In the genomic region with DNA sequence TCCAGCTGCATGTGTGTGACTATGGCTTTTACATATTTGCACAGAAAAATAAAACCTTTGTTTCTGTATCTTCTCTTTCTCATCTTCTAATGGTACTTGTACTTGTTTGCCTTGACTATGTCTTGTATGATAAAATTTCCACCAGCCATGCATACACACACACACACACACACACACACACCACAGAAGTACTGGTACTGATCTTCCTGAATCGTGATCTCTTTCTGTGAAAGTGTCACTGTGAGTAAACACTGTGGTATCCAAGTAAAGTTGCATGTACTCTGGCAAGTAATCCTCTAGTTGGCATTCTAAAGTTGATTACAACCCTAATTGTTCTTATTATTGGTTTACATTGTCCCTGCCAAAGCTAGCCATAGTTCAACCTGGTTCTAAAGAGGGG, we compare ENCODE assay signal across 26 cellular contexts.
DNase-seq lines count a peak whose midpoint lies in the region; ATAC-seq and TF ChIP-seq lines count a peak whose summit lies in the region.
"Had no signal": no experiment of that assay in that cellular context is flagged by ENCODE, and none has a peak within 500 bp of the region (broad histone marks: within the 10 kb centered on the region; RNA-seq: fewer than 3 reads in every experiment).

No MANE protein-coding gene starts in this region.

- H3K27me3 Mint-ChIP-seq in endodermal cell (ENCODE audit: insufficient read depth): no peaks in the 10 kb centered on the region

- TF ChIP-seq POLR2A in spleen (IDR thresholded peaks at IDR 0.05): no peak

- H3K4me1 ChIP-seq in endodermal cell (ENCODE audit: control insufficient read depth, insufficient read depth, low read length) (peaks cover 11% of the 10 kb centered on the region), psoas muscle (no peaks in the 10 kb centered on the region), spleen (no peaks in the 10 kb centered on the region)
- H3K4me1 ChIP-seq: left lung had no signal

- no peaks in the 10 kb centered on the region for H3K36me3 ChIP-seq in endodermal cell (ENCODE audit: control insufficient read depth, insufficient read depth, low read length)
- H3K36me3 ChIP-seq in psoas muscle (ENCODE audit: insufficient read depth in 1 of 2, low read depth in 1 of 2): no peaks in the 10 kb centered on the region
- H3K36me3 ChIP-seq in spleen: no peaks in the 10 kb centered on the region
- H3K36me3 ChIP-seq: left lung, ovary had no signal

- DNase-seq in ELR (ENCODE audit: low read depth): peak; percentile 14
- DNase-seq in NCI-H226: peak; percentile 12
- no peak for DNase-seq in endodermal cell
- peak; percentile 16 for DNase-seq in kidney glomerular epithelial cell (lab: John Stamatoyannopoulos, UW)
- no peak for DNase-seq in NCI-H1436 treated with DMSO at 0.1 percent for 48 hours (lab: John Stamatoyannopoulos, UW)
- no peak for DNase-seq in NCI-H1930 (lab: John Stamatoyannopoulos, UW)
- no peak for DNase-seq in psoas muscle
- no peak for DNase-seq in spleen
- DNase-seq: activated CD8-positive, alpha-beta T cell treated with anti-CD3 and anti-CD28 coated beads, Interleukin-2, amount 10 ng/mL, durations not matched to agents 7 days and 5 days; activated gamma-delta T cell treated with Interleukin-2 at 50 U/mL for 16 hours; foreskin melanocyte; Kasumi-1; left lung; midbrain; NCI-H1092; NCI-H2107; NCI-H510A treated with DMSO at 0.1 percent for 48 hours; NK-92 treated with Interleukin-12 subunit alpha and Interleukin-12 subunit beta, amount 100 ng/mL, for 24 hours; ovary; right cardiac atrium; SIG-M5; stimulated activated naive CD8-positive, alpha-beta T cell treated with anti-CD3 and anti-CD28 coated beads, Interleukin-15, Interleukin-2, amounts not matched to agents 100 U/mL and 50 U/mL, for 24 hours; T-helper 1 cell had no signal

- peaks cover 44% of the 10 kb centered on the region for H3K4me1 Mint-ChIP-seq in endodermal cell
- H3K4me1 Mint-ChIP-seq: CD14-positive monocyte had no signal

- intact Hi-C loops in psoas muscle (cut with DNase I) (no loop called here), spleen (cut with DNase I; ENCODE audit: low total_unique reads) (no loop called here)

- no peaks in the 10 kb centered on the region for H3K9me3 Mint-ChIP-seq in endodermal cell
- H3K9me3 Mint-ChIP-seq: CD14-positive monocyte, nephron had no signal

- TF ChIP-seq CTCF in endodermal cell (conservative IDR thresholded peaks at IDR 0.05) (no peak), psoas muscle (IDR thresholded peaks at IDR 0.05) (no peak), spleen (IDR thresholded peaks at IDR 0.05 in 8 of 11, conservative IDR thresholded peaks at IDR 0.05 in 3 of 11) (no peak)

- 92% methylated on average over 1 of the region's 1 CpG; no CpG with 5 or more reads in 1 of the 2 experiments for WGBS in endodermal cell (ENCODE audit: insufficient coverage in 1 of 2, insufficient read length in 1 of 2), 2 experiments
- 19 to 52% (median 26%) methylated on average over 1 of the region's 1 CpG for WGBS in psoas muscle, 3 donors
- WGBS in spleen, 5 donors: 30 to 73% (median 67%) methylated on average over 1 of the region's 1 CpG

- H3K4me3 Mint-ChIP-seq in endodermal cell: no peak overlapping the region
- H3K4me3 Mint-ChIP-seq: activated CD8-positive, alpha-beta T cell treated with anti-CD3 and anti-CD28 coated beads, Interleukin-2, amount 10 ng/mL, durations not matched to agents 7 days and 5 days; CD14-positive monocyte; nephron had no signal

- H3K36me3 Mint-ChIP-seq in endodermal cell (ENCODE audit: low read depth): no peaks in the 10 kb centered on the region
- H3K36me3 Mint-ChIP-seq: CD14-positive monocyte had no signal

- H3K4me3 ChIP-seq in endodermal cell (ENCODE audit: low read length) (peak overlapping the region; percentile 14), psoas muscle (no peak overlapping the region), spleen (no peak overlapping the region)
- H3K4me3 ChIP-seq: hepatocyte, left lung, ovary had no signal

- H3K27ac ChIP-seq in endodermal cell (ENCODE audit: low read depth, low read length): no peak overlapping the region
- no peak overlapping the region for H3K27ac ChIP-seq in psoas muscle
- no peak overlapping the region for H3K27ac ChIP-seq in spleen
- H3K27ac ChIP-seq: hepatocyte, left lung, ovary had no signal

- H3K27ac Mint-ChIP-seq in endodermal cell: peak overlapping the region; percentile 59
- H3K27ac Mint-ChIP-seq: activated CD8-positive, alpha-beta T cell treated with anti-CD3 and anti-CD28 coated beads, Interleukin-2, amount 10 ng/mL, durations not matched to agents 7 days and 5 days; CD14-positive monocyte had no signal

- H3K27me3 ChIP-seq in endodermal cell (ENCODE audit: control insufficient read depth, insufficient read depth, low read length, poor library complexity, severe bottlenecking) (no peaks in the 10 kb centered on the region), psoas muscle (ENCODE audit: insufficient read depth in 3 of 3, low read length in 2 of 3) (no peaks in the 10 kb centered on the region), spleen (replicated peaks in 1 of 7) (no peaks in the 10 kb centered on the region)
- H3K27me3 ChIP-seq: hepatocyte, left lung, ovary had no signal

- H3K9me3 ChIP-seq in endodermal cell (ENCODE audit: control insufficient read depth, low read length) (no peaks in the 10 kb centered on the region), psoas muscle (no peaks in the 10 kb centered on the region), spleen (no peaks in the 10 kb centered on the region)
- H3K9me3 ChIP-seq: left lung, ovary had no signal

- no peak for ATAC-seq in psoas muscle
- ATAC-seq: activated CD8-positive, alpha-beta T cell treated with anti-CD3 and anti-CD28 coated beads, Interleukin-2, amount 10 ng/mL, durations not matched to agents 7 days and 5 days; left lung; right cardiac atrium; stimulated activated naive CD8-positive, alpha-beta T cell treated with anti-CD3 and anti-CD28 coated beads, Interleukin-15, Interleukin-2, amounts not matched to agents 100 U/mL and 50 U/mL, for 24 hours had no signal

- H3K9ac ChIP-seq in endodermal cell (ENCODE audit: extremely low read depth, low read length, poor library complexity, severe bottlenecking): no peak overlapping the region

Comparison
In these comparisons a context has a peak if more than half of its experiments do, and no peak if none do; other contexts are left out.
1. DNase-seq: peak in ELR (single experiment), NCI-H226 (single experiment) and kidney glomerular epithelial cell (single experiment); none in endodermal cell (single experiment), NCI-H1436 treated with DMSO at 0.1 percent for 48 hours (single experiment), NCI-H1930 (0 of 2), psoas muscle (0 of 2) and spleen (single experiment).